ENCODE assay signal across 8 cellular contexts in the genomic region with DNA sequence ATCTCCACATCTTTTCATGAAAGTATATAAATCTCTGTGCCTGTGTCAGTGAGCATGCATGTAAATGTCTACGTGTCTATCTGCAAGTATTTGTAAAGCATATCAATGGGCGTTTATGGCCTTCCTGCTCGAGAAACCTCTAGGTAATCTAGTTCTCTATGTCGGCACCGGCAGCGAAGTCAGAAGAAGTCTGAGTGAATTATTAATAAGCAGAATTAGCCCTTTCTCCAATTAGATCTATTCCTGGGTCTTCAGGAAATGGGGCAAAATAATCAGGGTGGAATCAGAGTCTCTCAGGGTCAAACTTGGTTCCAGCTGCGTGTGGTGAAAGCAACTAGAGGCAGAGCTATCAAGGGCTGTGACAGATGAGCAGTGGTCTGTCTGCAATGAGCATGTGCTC. TPM values are rescaled to one million over a fixed set of nuclear protein-coding genes. Genes with fewer than 3 reads are reported as not detected.
"Had no signal": no experiment of that assay in that cellular context is flagged by ENCODE, and none has a peak within 500 bp of the region (broad histone marks: within the 10 kb centered on the region; RNA-seq: fewer than 3 reads in every experiment).

A gene (plus strand): TSS at position 301 of the 400 bp plus-strand sequence. CDS start 108 bp downstream, outside the sequence.

- H3K27me3 Mint-ChIP-seq: IgD-negative memory B cell had no signal

- H3K27ac Mint-ChIP-seq: GM23338, HFFc6, IgD-negative memory B cell had no signal

- DNase-seq: HFFc6 had no signal

- H3K9me3 Mint-ChIP-seq: GM23338, HFFc6, IgD-negative memory B cell had no signal

- H3K36me3 ChIP-seq: HAP-1 had no signal

- H3K9me3 ChIP-seq: HAP-1 had no signal

- FAIRE-seq: H1, H54, HepG2 had no signal

- H3K36me3 Mint-ChIP-seq: IgD-negative memory B cell had no signal

- H3K4me1 ChIP-seq: HAP-1 had no signal

- H3K4me1 Mint-ChIP-seq: GM23338 had no signal

- H3K4me3 ChIP-seq: GM23338, HAP-1 had no signal

- H3K4me3 Mint-ChIP-seq: GM23338, HFFc6, IgD-negative memory B cell had no signal

- H3K27ac ChIP-seq: HL-60 had no signal

RNA-seq across cellular contexts. Expression of the gene that starts here (rescaled TPM):
- polyA plus RNA-seq: H1, HepG2, IgD-negative memory B cell had no signal
